ENCODE assay signal across 8 cellular contexts in the genomic region with DNA sequence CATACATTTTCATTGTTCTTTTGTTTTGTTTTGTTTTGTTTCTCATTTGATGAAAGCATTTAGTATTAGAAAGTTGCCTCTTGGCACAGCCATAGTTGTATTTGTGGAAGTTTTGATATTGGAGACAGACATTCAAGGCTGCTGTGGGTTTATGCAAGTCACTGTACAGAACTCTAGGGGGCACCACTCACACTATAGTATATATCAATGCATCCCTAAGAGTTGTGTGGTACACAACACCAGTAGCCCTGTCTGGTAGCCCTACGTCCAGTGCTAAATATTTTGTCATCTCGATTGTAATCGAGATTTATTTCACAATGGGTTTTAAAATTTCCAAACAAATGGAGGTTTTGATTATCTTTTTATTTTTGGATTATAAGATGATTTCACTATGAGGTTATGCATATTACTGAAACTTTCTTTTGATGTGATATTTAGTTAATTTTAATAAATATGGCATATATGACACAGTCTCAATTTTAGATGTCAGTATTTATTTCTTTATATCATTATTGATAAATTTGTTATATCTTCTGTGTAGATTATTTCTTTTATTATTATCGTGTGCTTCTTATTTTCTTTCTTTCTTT.
A peak's percentile ranks its signal among the peaks of the same experiment; 100 is the strongest.
DNase-seq lines count a peak whose midpoint lies in the region; ATAC-seq and TF ChIP-seq lines count a peak whose summit lies in the region.

No MANE protein-coding gene starts in this region.

- no peaks in the 10 kb centered on the region for H3K4me1 ChIP-seq in vagina

- H3K36me3 ChIP-seq in kidney epithelial cell (ENCODE audit: control insufficient read depth, insufficient read depth, low read length) (no peaks in the 10 kb centered on the region), vagina (no peaks in the 10 kb centered on the region)

- H3K27me3 ChIP-seq in kidney epithelial cell (ENCODE audit: control insufficient read depth, insufficient read depth, low read length) (no peaks in the 10 kb centered on the region), vagina (no peaks in the 10 kb centered on the region)

- no peaks in the 10 kb centered on the region for H3K9me3 ChIP-seq in vagina

- DNase-seq in DMS153 treated with DMSO at 0.1 percent for 48 hours (lab: John Stamatoyannopoulos, UW; ENCODE audit: unreplicated experiment) (peak; percentile 45), NCI-H345 treated with DMSO at 0.1 percent for 48 hours (lab: John Stamatoyannopoulos, UW; ENCODE audit: unreplicated experiment) (peak; percentile 43), amniotic stem cell (lab: John Stamatoyannopoulos, UW) (peak; percentile 47), kidney epithelial cell (ENCODE audit: low read depth) (peak; percentile 10), vagina (ENCODE audit: extremely low spot score in 2 of 2) (no peak)
- no peak for DNase-seq in stimulated activated CD8-positive, alpha-beta memory T cell treated with anti-CD3 and anti-CD28 coated beads, Interleukin-4, amount 100 ng/mL, for 48 hours

- H3K4me3 ChIP-seq in kidney epithelial cell (ENCODE audit: low read depth, low read length) (no peak overlapping the region), vagina (no peak overlapping the region)

- TF ChIP-seq POLR2A in vagina (IDR thresholded peaks at IDR 0.05): no peak

- no peak overlapping the region for H3K27ac ChIP-seq in vagina

- TF ChIP-seq CTCF in kidney epithelial cell (IDR thresholded peaks at IDR 0.05; ENCODE audit: insufficient read depth, low read length, poor library complexity, severe bottlenecking): peak; percentile 71
- peak in 1 of 3 experiments; percentile 10 for TF ChIP-seq CTCF in vagina (IDR thresholded peaks at IDR 0.05)

- intact Hi-C loops in vagina (cut with DNase I): no loop called here

- ATAC-seq in GM18909 (IDR thresholded peaks at IDR 0.05; ENCODE audit: poor library complexity, unreplicated experiment) (peak; percentile 90), HG03139 (IDR thresholded peaks at IDR 0.05; ENCODE audit: unreplicated experiment) (peak; percentile 84)

Comparison
In these comparisons a context has a peak if more than half of its experiments do, and no peak if none do; other contexts are left out.
1. DNase-seq: peak in DMS153 treated with DMSO at 0.1 percent for 48 hours (single experiment), NCI-H345 treated with DMSO at 0.1 percent for 48 hours (single experiment), amniotic stem cell (single experiment) and kidney epithelial cell (single experiment); none in vagina (0 of 2) and stimulated activated CD8-positive, alpha-beta memory T cell treated with anti-CD3 and anti-CD28 coated beads, Interleukin-4, amount 100 ng/mL, for 48 hours (single experiment).